Comparison of ENCODE assay signal across 1 cellular context in genomic region chr18:13137939-13138821, GRCh38.
A peak's percentile ranks its signal among the peaks of the same experiment; 100 is the strongest.
TF ChIP-seq lines count a peak whose summit lies in the region.

No MANE protein-coding gene starts in this region.

TF ChIP-seq in liver, 16 proteins besides CTCF, POLR2A, EP300 and RAD21 (continued from another document):
- TF ChIP-seq, protein P1, sequence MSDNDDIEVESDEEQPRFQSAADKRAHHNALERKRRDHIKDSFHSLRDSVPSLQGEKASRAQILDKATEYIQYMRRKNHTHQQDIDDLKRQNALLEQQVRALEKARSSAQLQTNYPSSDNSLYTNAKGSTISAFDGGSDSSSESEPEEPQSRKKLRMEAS (IDR thresholded peaks at IDR 0.05) = peak; percentile 68
- TF ChIP-seq ATF3 (IDR thresholded peaks at IDR 0.05) (peak; percentile 45), YY1 (IDR thresholded peaks at IDR 0.05) (peak; percentile 90), EGR1 (IDR thresholded peaks at IDR 0.05; ENCODE audit: low read depth in 2 of 2) (peak in 1 of 2 donors; percentile 43), HNF4A (conservative IDR thresholded peaks at IDR 0.05) (peak; percentile 86 to 91), JUND (IDR thresholded peaks at IDR 0.05) (peak in 1 of 2 donors; percentile 39), TAF1 (conservative IDR thresholded peaks at IDR 0.05) (no peak), SP1 (IDR thresholded peaks at IDR 0.05) (peak; percentile 99)
TF ChIP-seq in liver: peak in this region for 15.
